ENCODE assay signal across 13 cellular contexts in genomic region chr18:58161659-58162058, GRCh38.
DNase-seq lines count a peak whose midpoint lies in the region; ATAC-seq and TF ChIP-seq lines count a peak whose summit lies in the region.
"Had no signal": no experiment of that assay in that cellular context is flagged by ENCODE, and none has a peak within 500 bp of the region (broad histone marks: within the 10 kb centered on the region; RNA-seq: fewer than 3 reads in every experiment).

No MANE protein-coding gene starts in this region.

- no peaks in the 10 kb centered on the region for H3K27me3 Mint-ChIP-seq in neural crest cell (ENCODE audit: low read depth)
- no peaks in the 10 kb centered on the region for H3K27me3 Mint-ChIP-seq in osteocyte (ENCODE audit: unreplicated experiment)

- no peak overlapping the region for H3K27ac ChIP-seq in HEK293 (ENCODE audit: extremely low read depth, low read depth, low read length)
- H3K27ac ChIP-seq in colonic mucosa, result no peak overlapping the region
- H3K27ac ChIP-seq: lower lobe of right lung had no signal

- H3K9me3 ChIP-seq in HEK293 (ENCODE audit: control insufficient read depth, insufficient read depth, low read depth, low read length) (no peaks in the 10 kb centered on the region), colonic mucosa (no peaks in the 10 kb centered on the region)
- H3K9me3 ChIP-seq: gastrocnemius medialis, lower lobe of right lung had no signal

- H3K27ac Mint-ChIP-seq in neural crest cell (ENCODE audit: unreplicated experiment) (peak overlapping the region; percentile 53), osteocyte (ENCODE audit: unreplicated experiment) (no peak overlapping the region)
- H3K27ac Mint-ChIP-seq: activated CD4-positive, alpha-beta memory T cell treated with anti-CD3 and anti-CD28 coated beads, Interleukin-2, amount 10 ng/mL, durations not matched to agents 7 days and 5 days; activated naive CD4-positive, alpha-beta T cell treated with anti-CD3 and anti-CD28 coated beads for 36 hours had no signal

- H3K4me1 Mint-ChIP-seq in neural crest cell (peaks cover 18% of the 10 kb centered on the region), osteocyte (ENCODE audit: unreplicated experiment) (peaks cover 2% of the 10 kb centered on the region)
- H3K4me1 Mint-ChIP-seq: activated CD4-positive, alpha-beta memory T cell treated with anti-CD3 and anti-CD28 coated beads, Interleukin-2, amount 10 ng/mL, durations not matched to agents 7 days and 5 days had no signal

- TF ChIP-seq CTCF in HEK293 (tag by site-specific recombination; IDR thresholded peaks at IDR 0.05) (no peak), colonic mucosa (IDR thresholded peaks at IDR 0.05) (no peak), neural crest cell (conservative IDR thresholded peaks at IDR 0.05) (no peak), osteocyte (IDR thresholded peaks at IDR 0.05) (no peak)

- CTCF ChIA-PET in HEK293 (lab: Yijun Ruan, JAX), result interaction anchor here (0.8 kb wide), 2 partner anchors 19 to 26 kb away, joined by 3 to 6 read pairs; no protein-coding TSS in a partner anchor

- no peak overlapping the region for H3K9ac ChIP-seq in colonic mucosa (ENCODE audit: low read depth in 2 of 2, low read length in 2 of 2)

- H3K4me1 ChIP-seq in HEK293 (ENCODE audit: control insufficient read depth, insufficient read depth, low read length), result peaks cover 18% of the 10 kb centered on the region
- peaks cover 5% of the 10 kb centered on the region for H3K4me1 ChIP-seq in colonic mucosa

- POLR2A ChIA-PET in HEK293 (lab: Yijun Ruan, JAX), result no interaction called here

- no peak overlapping the region for H3K4me3 ChIP-seq in HEK293 (ENCODE audit: low read depth, low read length)
- no peak overlapping the region for H3K4me3 ChIP-seq in colonic mucosa
- H3K4me3 ChIP-seq: gastrocnemius medialis had no signal

- no peaks in the 10 kb centered on the region for H3K9me3 Mint-ChIP-seq in neural crest cell
- no peaks in the 10 kb centered on the region for H3K9me3 Mint-ChIP-seq in osteocyte (ENCODE audit: unreplicated experiment)
- H3K9me3 Mint-ChIP-seq: activated CD4-positive, alpha-beta memory T cell treated with anti-CD3 and anti-CD28 coated beads, Interleukin-2, amount 10 ng/mL, durations not matched to agents 7 days and 5 days; activated naive CD4-positive, alpha-beta T cell treated with anti-CD3 and anti-CD28 coated beads for 36 hours had no signal

- H3K4me3 Mint-ChIP-seq in neural crest cell (no peak overlapping the region), osteocyte (ENCODE audit: unreplicated experiment) (no peak overlapping the region)
- H3K4me3 Mint-ChIP-seq: activated CD4-positive, alpha-beta memory T cell treated with anti-CD3 and anti-CD28 coated beads, Interleukin-2, amount 10 ng/mL, durations not matched to agents 7 days and 5 days; activated naive CD4-positive, alpha-beta T cell treated with anti-CD3 and anti-CD28 coated beads for 36 hours had no signal

- DNase-seq in NCI-H69 (lab: John Stamatoyannopoulos, UW) (peak; percentile 30), colonic mucosa (peak; percentile 60), neural crest cell (ENCODE audit: low read depth, low spot score) (no peak), osteocyte (ENCODE audit: extremely low spot score, unreplicated experiment) (no peak), SKM-1 treated with dmso at 0.1 percent for 144 hours (lab: John Stamatoyannopoulos, UW; ENCODE audit: unreplicated experiment) (no peak)
- DNase-seq: activated CD4-positive, alpha-beta memory T cell treated with anti-CD3 and anti-CD28 coated beads, Interleukin-2, amount 10 ng/mL, durations not matched to agents 7 days and 5 days; activated naive CD4-positive, alpha-beta T cell treated with anti-CD3 and anti-CD28 coated beads for 36 hours; cortex of kidney; gastrocnemius medialis; lower lobe of right lung; T-helper 1 cell had no signal

- H3K36me3 Mint-ChIP-seq in neural crest cell (ENCODE audit: low read depth), result no peaks in the 10 kb centered on the region
- no peaks in the 10 kb centered on the region for H3K36me3 Mint-ChIP-seq in osteocyte (ENCODE audit: unreplicated experiment)

- H3K27me3 ChIP-seq in colonic mucosa, result no peaks in the 10 kb centered on the region
- H3K27me3 ChIP-seq: gastrocnemius medialis had no signal

- intact Hi-C loops in colonic mucosa (cut with DNase I), result no loop called here

- no peaks in the 10 kb centered on the region for H3K36me3 ChIP-seq in HEK293 (ENCODE audit: control insufficient read depth in 2 of 2, insufficient read depth in 1 of 2, low read length in 2 of 2)
- no peaks in the 10 kb centered on the region for H3K36me3 ChIP-seq in colonic mucosa
- H3K36me3 ChIP-seq: gastrocnemius medialis had no signal

- no peak for ATAC-seq in HG03460 (IDR thresholded peaks at IDR 0.05; ENCODE audit: unreplicated experiment)
- ATAC-seq: gastrocnemius medialis had no signal

TF ChIP-seq in HEK293, 187 proteins besides CTCF, POLR2A, EP300 and RAD21 (continues in another document):
- TF ChIP-seq SP2 (tag by site-specific recombination; IDR thresholded peaks at IDR 0.05) (peak; percentile 33; the same call in 1 of the 2 replicates), IKZF3 (tag by site-specific recombination; IDR thresholded peaks at IDR 0.05) (peak; percentile 77), ZNF366 (tag by site-specific recombination; conservative IDR thresholded peaks at IDR 0.05) (peak; percentile 70), ZNF473 (tag by site-specific recombination; IDR thresholded peaks at IDR 0.05) (no peak), SP3 (tag by site-specific recombination; IDR thresholded peaks at IDR 0.05) (peak; percentile 59), ZNF518A (tag by site-specific recombination; conservative IDR thresholded peaks at IDR 0.05; ENCODE audit: low read depth) (0 out of 2 replicates have a peak, but pooled peaks have one; percentile 21), ZNF76 (tag by site-specific recombination; IDR thresholded peaks at IDR 0.05; ENCODE audit: borderline replicate concordance, low read depth) (peak; percentile 44; the same call in 1 of the 2 replicates), ZXDB (tag by site-specific recombination; IDR thresholded peaks at IDR 0.05) (no peak)
- TF ChIP-seq, protein P1, sequence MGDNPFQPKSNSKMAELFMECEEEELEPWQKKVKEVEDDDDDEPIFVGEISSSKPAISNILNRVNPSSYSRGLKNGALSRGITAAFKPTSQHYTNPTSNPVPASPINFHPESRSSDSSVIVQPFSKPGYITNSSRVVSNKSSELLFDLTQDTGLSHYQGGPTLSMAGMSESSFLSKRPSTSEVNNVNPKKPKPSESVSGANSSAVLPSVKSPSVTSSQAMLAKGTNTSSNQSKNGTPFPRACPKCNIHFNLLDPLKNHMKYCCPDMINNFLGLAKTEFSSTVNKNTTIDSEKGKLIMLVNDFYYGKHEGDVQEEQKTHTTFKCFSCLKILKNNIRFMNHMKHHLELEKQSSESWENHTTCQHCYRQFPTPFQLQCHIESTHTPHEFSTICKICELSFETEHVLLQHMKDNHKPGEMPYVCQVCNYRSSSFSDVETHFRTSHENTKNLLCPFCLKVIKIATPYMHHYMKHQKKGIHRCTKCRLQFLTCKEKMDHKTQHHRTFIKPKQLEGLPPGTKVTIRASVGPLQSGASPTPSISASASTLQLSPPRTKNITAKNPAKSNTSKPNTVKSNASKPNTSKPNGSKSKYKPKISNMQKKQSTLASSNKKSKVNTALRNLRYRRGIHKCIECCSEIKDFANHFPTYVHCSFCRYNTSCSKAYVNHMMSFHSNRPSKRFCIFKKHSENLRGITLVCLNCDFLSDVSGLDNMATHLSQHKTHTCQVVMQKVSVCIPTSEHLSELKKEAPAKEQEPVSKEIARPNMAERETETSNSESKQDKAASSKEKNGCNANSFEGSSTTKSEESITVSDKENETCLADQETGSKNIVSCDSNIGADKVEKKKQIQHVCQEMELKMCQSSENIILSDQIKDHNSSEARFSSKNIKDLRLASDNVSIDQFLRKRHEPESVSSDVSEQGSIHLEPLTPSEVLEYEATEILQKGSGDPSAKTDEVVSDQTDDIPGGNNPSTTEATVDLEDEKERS (tag by site-specific recombination; IDR thresholded peaks at IDR 0.05), result no peak

Comparison
In these comparisons a context has a peak if more than half of its experiments do, and no peak if none do; other contexts are left out.
1. DNase-seq: peak in NCI-H69 (single experiment) and colonic mucosa (single experiment); none in neural crest cell (single experiment), osteocyte (single experiment) and SKM-1 treated with dmso at 0.1 percent for 144 hours (single experiment).